In the genomic region with DNA sequence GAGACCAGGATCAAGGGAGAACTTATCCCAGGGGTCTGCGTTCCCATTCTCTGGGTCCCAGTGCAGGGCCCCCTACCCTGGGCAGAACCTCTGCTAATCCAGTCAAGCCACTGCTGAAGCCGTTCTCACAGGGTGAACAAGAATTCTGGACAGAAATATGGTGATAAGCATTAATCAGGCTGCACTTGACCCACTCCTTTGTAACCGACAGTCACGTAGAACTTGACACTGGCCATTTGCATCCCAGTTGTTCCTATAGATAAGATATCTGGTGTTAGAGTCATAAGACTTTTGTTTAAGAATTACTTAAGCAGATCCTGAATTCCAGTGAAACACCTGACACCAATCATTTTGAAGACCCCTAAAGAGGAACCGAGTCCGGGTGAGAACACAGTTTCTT, we compare ENCODE assay signal across 24 cellular contexts.
"Had no signal": no experiment of that assay in that cellular context is flagged by ENCODE, and none has a peak within 500 bp of the region (broad histone marks: within the 10 kb centered on the region; RNA-seq: fewer than 3 reads in every experiment).

No MANE protein-coding gene starts in this region.

- H3K9me3 ChIP-seq: esophagus muscularis mucosa, gastroesophageal sphincter, left lung, prostate gland, right atrium auricular region, stomach, thyroid gland, vagina had no signal

- H3K4me3 Mint-ChIP-seq: naive thymus-derived CD4-positive, alpha-beta T cell; nephron; stimulated activated effector memory CD8-positive, alpha-beta T cell treated with anti-CD3 and anti-CD28 coated beads, Interleukin-12 subunit alpha, Interleukin-12 subunit beta, amount 100 ng/mL, for 72 hours had no signal

- H3K36me3 Mint-ChIP-seq: naive thymus-derived CD4-positive, alpha-beta T cell; stimulated activated effector memory CD8-positive, alpha-beta T cell treated with anti-CD3 and anti-CD28 coated beads, Interleukin-12 subunit alpha, Interleukin-12 subunit beta, amount 100 ng/mL, for 72 hours had no signal

- H3K27me3 ChIP-seq: right atrium auricular region, thyroid gland, vagina had no signal

- H3K27ac ChIP-seq: esophagus muscularis mucosa, foreskin keratinocyte, gastroesophageal sphincter, left lung, prostate gland, right atrium auricular region, stomach, thyroid gland, vagina had no signal

- H3K9me3 Mint-ChIP-seq: naive thymus-derived CD4-positive, alpha-beta T cell; nephron; stimulated activated effector memory CD8-positive, alpha-beta T cell treated with anti-CD3 and anti-CD28 coated beads, Interleukin-12 subunit alpha, Interleukin-12 subunit beta, amount 100 ng/mL, for 72 hours had no signal

- H3K36me3 ChIP-seq: esophagus muscularis mucosa, gastroesophageal sphincter, left lung, prostate gland, right atrium auricular region, stomach, thyroid gland, vagina had no signal

- DNase-seq: effector memory CD4-positive, alpha-beta T cell; foreskin keratinocyte; glutamatergic neuron; left cardiac atrium; left lung; mesendoderm; midbrain; naive thymus-derived CD4-positive, alpha-beta T cell; nucleus accumbens; stimulated activated CD4-positive, alpha-beta T cell treated with anti-CD3 and anti-CD28 coated beads, Interleukin-2, amount 100 ng/mL, for 24 hours; stimulated activated CD4-positive, alpha-beta T cell treated with anti-CD3 and anti-CD28 coated beads, Interleukin-4, amount 100 ng/mL, for 24 hours; stimulated activated naive CD4-positive, alpha-beta T cell treated with Interleukin-2 at 50 U/mL for 16 hours; stomach; thyroid gland; trophoblast cell had no signal

- H3K4me3 ChIP-seq: esophagus muscularis mucosa, gastroesophageal sphincter, left lung, prostate gland, right atrium auricular region, stomach, thyroid gland, vagina had no signal

- FAIRE-seq: colon, endothelial cell of umbilical vein had no signal

- H3K4me1 Mint-ChIP-seq: nephron had no signal

- H3K27ac Mint-ChIP-seq: naive thymus-derived CD4-positive, alpha-beta T cell; nephron; stimulated activated effector memory CD8-positive, alpha-beta T cell treated with anti-CD3 and anti-CD28 coated beads, Interleukin-12 subunit alpha, Interleukin-12 subunit beta, amount 100 ng/mL, for 72 hours had no signal

- H3K4me1 ChIP-seq: foreskin keratinocyte, prostate gland, right atrium auricular region, thyroid gland had no signal
